In genomic region chr22:17893900-17894299, GRCh38 we compare ENCODE assay signal across 1 cellular context.
TF ChIP-seq lines count a peak whose summit lies in the region.

No MANE protein-coding gene starts in this region.

TF ChIP-seq in HepG2, 621 proteins besides CTCF, POLR2A, EP300 and RAD21 (continued from another document and continues in another):
- TF ChIP-seq ZNF362 (CRISPR knock-in tag; IDR thresholded peaks at IDR 0.05; ENCODE audit: borderline replicate concordance) (no peak), ETV6 (CRISPR knock-in tag; conservative IDR thresholded peaks at IDR 0.05) (no peak), ZFP41 (CRISPR knock-in tag; IDR thresholded peaks at IDR 0.05; ENCODE audit: borderline replicate concordance) (no peak), MAF1 (CRISPR knock-in tag; IDR thresholded peaks at IDR 0.05; ENCODE audit: borderline replicate concordance) (no peak), MXD1 (CRISPR knock-in tag; IDR thresholded peaks at IDR 0.05) (no peak), ZKSCAN5 (CRISPR knock-in tag; IDR thresholded peaks at IDR 0.05) (no peak), ZBTB1 (CRISPR knock-in tag; IDR thresholded peaks at IDR 0.05; ENCODE audit: borderline replicate concordance) (no peak), ZSCAN22 (CRISPR knock-in tag; IDR thresholded peaks at IDR 0.05) (no peak), ZNF776 (CRISPR knock-in tag; IDR thresholded peaks at IDR 0.05) (no peak), CENPX (CRISPR knock-in tag; IDR thresholded peaks at IDR 0.05) (no peak), PAXIP1 (CRISPR knock-in tag; conservative IDR thresholded peaks at IDR 0.05) (peak; percentile 74), HOXA3 (CRISPR knock-in tag; IDR thresholded peaks at IDR 0.05) (no peak), HIVEP1 (CRISPR knock-in tag; IDR thresholded peaks at IDR 0.05) (no peak), ZFYVE20 (CRISPR knock-in tag; IDR thresholded peaks at IDR 0.05; ENCODE audit: borderline replicate concordance, low read depth) (no peak), PPARG (CRISPR knock-in tag; conservative IDR thresholded peaks at IDR 0.05) (peak; percentile 61; the same call in 1 of the 2 replicates), ZNF460 (CRISPR knock-in tag; IDR thresholded peaks at IDR 0.05; ENCODE audit: borderline replicate concordance) (peak; percentile 21; the same call in 1 of the 2 replicates), THAP9 (CRISPR knock-in tag; IDR thresholded peaks at IDR 0.05; ENCODE audit: borderline replicate concordance) (no peak), ZNF883 (CRISPR knock-in tag; IDR thresholded peaks at IDR 0.05; ENCODE audit: not compliant biosample characterization) (no peak), KDM2A (CRISPR knock-in tag; IDR thresholded peaks at IDR 0.05; ENCODE audit: borderline replicate concordance, low read depth) (no peak), PCBP2 (optimal IDR thresholded peaks at IDR 0.05; ENCODE audit: low read depth, low read length, poor library complexity, severe bottlenecking) (no peak), IRF9 (CRISPR knock-in tag; IDR thresholded peaks at IDR 0.05; ENCODE audit: borderline replicate concordance) (no peak), RFXAP (CRISPR knock-in tag; IDR thresholded peaks at IDR 0.05; ENCODE audit: borderline replicate concordance) (no peak), CC2D1A (CRISPR knock-in tag; IDR thresholded peaks at IDR 0.05) (no peak), ASH2L (IDR thresholded peaks at IDR 0.05; ENCODE audit: insufficient read length, low read depth, low read length) (no peak), ADNP (CRISPR knock-in tag; IDR thresholded peaks at IDR 0.05) (no peak), ZNF598 (CRISPR knock-in tag; IDR thresholded peaks at IDR 0.05; ENCODE audit: borderline replicate concordance) (no peak), ZNF432 (CRISPR knock-in tag; IDR thresholded peaks at IDR 0.05; ENCODE audit: borderline replicate concordance) (no peak), ZSCAN29 (CRISPR knock-in tag; conservative IDR thresholded peaks at IDR 0.05) (no peak), ZNF792 (CRISPR knock-in tag; IDR thresholded peaks at IDR 0.05) (no peak), NR2F6 (IDR thresholded peaks at IDR 0.05) (no peak), NR2F6 (CRISPR knock-in tag; IDR thresholded peaks at IDR 0.05) (0 out of 2 replicates have a peak, but pooled peaks have one; percentile 14), TBL1XR1 (IDR thresholded peaks at IDR 0.05; ENCODE audit: borderline replicate concordance, low read length, partially characterized antibody) (no peak), ZFP36L2 (CRISPR knock-in tag; IDR thresholded peaks at IDR 0.05) (no peak), ZNF501 (CRISPR knock-in tag; IDR thresholded peaks at IDR 0.05) (no peak), ZMYM4 (CRISPR knock-in tag; IDR thresholded peaks at IDR 0.05) (no peak), ZNF597 (CRISPR knock-in tag; IDR thresholded peaks at IDR 0.05) (no peak), ZBTB3 (CRISPR knock-in tag; IDR thresholded peaks at IDR 0.05; ENCODE audit: borderline replicate concordance, low read depth) (no peak), ZZZ3 (CRISPR knock-in tag; IDR thresholded peaks at IDR 0.05; ENCODE audit: borderline replicate concordance) (no peak), IKZF5 (CRISPR knock-in tag; IDR thresholded peaks at IDR 0.05) (no peak), GATAD2A (CRISPR knock-in tag; IDR thresholded peaks at IDR 0.05) (no peak), NFKBIZ (CRISPR knock-in tag; IDR thresholded peaks at IDR 0.05) (no peak), TIGD3 (CRISPR knock-in tag; IDR thresholded peaks at IDR 0.05; ENCODE audit: borderline replicate concordance) (no peak), SMAD3 (CRISPR knock-in tag; IDR thresholded peaks at IDR 0.05) (no peak), LCORL (IDR thresholded peaks at IDR 0.05) (no peak), LCORL (CRISPR knock-in tag; IDR thresholded peaks at IDR 0.05) (peak; percentile 52; the same call in 1 of the 2 replicates), ZFP36 (IDR thresholded peaks at IDR 0.05; ENCODE audit: borderline replicate concordance, low read depth, low read length, partially characterized antibody) (no peak), SETDB1 (CRISPR knock-in tag; IDR thresholded peaks at IDR 0.05; ENCODE audit: borderline replicate concordance) (no peak), THAP11 (CRISPR knock-in tag; IDR thresholded peaks at IDR 0.05) (no peak), ARID2 (CRISPR knock-in tag; IDR thresholded peaks at IDR 0.05; ENCODE audit: borderline replicate concordance) (no peak), ZNF605 (CRISPR knock-in tag; IDR thresholded peaks at IDR 0.05) (no peak), FOXO1 (CRISPR knock-in tag; IDR thresholded peaks at IDR 0.05) (no peak), HNRNPK (IDR thresholded peaks at IDR 0.05; ENCODE audit: low read depth, low read length, poor library complexity, severe bottlenecking) (no peak), KAT2B (IDR thresholded peaks at IDR 0.05; ENCODE audit: borderline replicate concordance, low read depth, low read length) (no peak), KLF12 (CRISPR knock-in tag; IDR thresholded peaks at IDR 0.05; ENCODE audit: borderline replicate concordance) (no peak), ZXDC (CRISPR knock-in tag; IDR thresholded peaks at IDR 0.05) (no peak), MIXL1 (CRISPR knock-in tag; IDR thresholded peaks at IDR 0.05) (no peak), ZNF275 (CRISPR knock-in tag; IDR thresholded peaks at IDR 0.05; ENCODE audit: borderline replicate concordance) (no peak), RELA (CRISPR knock-in tag; IDR thresholded peaks at IDR 0.05) (no peak)
